ENCODE assay signal across 8 cellular contexts in genomic region chr10:79443338-79444242, GRCh38. TPM values are rescaled to one million over a fixed set of nuclear protein-coding genes. Genes with fewer than 3 reads are reported as not detected.
A peak's percentile ranks its signal among the peaks of the same experiment; 100 is the strongest.
DNase-seq lines count a peak whose midpoint lies in the region; ATAC-seq and TF ChIP-seq lines count a peak whose summit lies in the region.

No MANE protein-coding gene starts in this region.

- peak overlapping the region; percentile 84 for H2AFZ ChIP-seq in IMR-90 (replicated peaks; ENCODE audit: low read length, poor library complexity)
- no peak overlapping the region for H2AFZ ChIP-seq in trophoblast cell (ENCODE audit: insufficient read depth, low read length, poor library complexity)

- H3K27me3 ChIP-seq in IMR-90 (ENCODE audit: control insufficient read depth, insufficient read depth, low read length) (no peaks in the 10 kb centered on the region), trophoblast cell (ENCODE audit: insufficient read depth, low read length) (peaks cover 17% of the 10 kb centered on the region)
- H3K27me3 ChIP-seq in naive thymus-derived CD4-positive, alpha-beta T cell (ENCODE audit: control insufficient read depth in 2 of 2, insufficient read depth in 2 of 2, low read length in 2 of 2) = no peaks in the 10 kb centered on the region

- no peak for DNase-seq in AG04449 (ENCODE audit: low read depth, low spot score)
- peak; percentile 51 for DNase-seq in IMR-90
- no peak for DNase-seq in chondrocyte (ENCODE audit: low spot score)
- DNase-seq in naive thymus-derived CD4-positive, alpha-beta T cell = peak in 1 of 9 donors; percentile 8
- no peak for DNase-seq in COLO668 (lab: John Stamatoyannopoulos, UW; ENCODE audit: unreplicated experiment)
- no peak for DNase-seq in trophoblast cell

- no peaks in the 10 kb centered on the region for H3K9me3 Mint-ChIP-seq in chondrocyte (ENCODE audit: low read depth)
- peaks cover 0 to 3% (median 0%) of the 10 kb centered on the region in 11 donors for H3K9me3 Mint-ChIP-seq in naive thymus-derived CD4-positive, alpha-beta T cell

- in situ Hi-C loops in IMR-90 (cut with MboI; ENCODE audit: low sequenced_read_pairs) = no loop called here

- peak overlapping the region; percentile 93 for H3K4ac ChIP-seq in IMR-90 (ENCODE audit: low read depth, low read length)
- no peak overlapping the region for H3K4ac ChIP-seq in trophoblast cell (ENCODE audit: low read depth, low read length)

- H3K56ac ChIP-seq in IMR-90 (ENCODE audit: extremely low read depth, insufficient read depth, low read length) = peak overlapping the region; percentile 58; the same call in 1 of the 2 replicates

- H3K27ac ChIP-seq in IMR-90 (ENCODE audit: insufficient read depth, low read length) (peak overlapping the region; percentile 73), trophoblast cell (ENCODE audit: low read depth, low read length) (no peak overlapping the region)
- H3K27ac ChIP-seq in naive thymus-derived CD4-positive, alpha-beta T cell (ENCODE audit: low read depth, low read length) = no peak overlapping the region

- peaks cover 34% of the 10 kb centered on the region for H3K9me1 ChIP-seq in IMR-90 (ENCODE audit: insufficient read depth, low read length)

- H3K9ac ChIP-seq in IMR-90 (ENCODE audit: low read depth, low read length) (peak overlapping the region; percentile 89), trophoblast cell (ENCODE audit: low read length) (no peak overlapping the region)

- dilution Hi-C loops in IMR-90 (cut with HindIII; ENCODE audit: low sequenced_read_pairs, unreplicated experiment) = no loop called here

- CTCF ChIA-PET in AG04449 (lab: Yijun Ruan, JAX) (interaction anchor here (0.6 to 3.6 kb wide), 4 partner anchors 9 to 69 kb away, joined by 3 to 18 read pairs (median 5); no protein-coding TSS in a partner anchor), IMR-90 (lab: Yijun Ruan, JAX) (no interaction called here)
- CTCF ChIA-PET in naive thymus-derived CD4-positive, alpha-beta T cell (lab: Charles Lee) = interaction anchor here (0.8 kb wide), 1 partner anchor 69 kb away, joined by 3 read pairs; no protein-coding TSS in a partner anchor

- H3K79me1 ChIP-seq in IMR-90 (ENCODE audit: low read depth in 1 of 2, low read length in 2 of 2) (peaks cover 23 to 67% of the 10 kb centered on the region in 2 experiments), trophoblast cell (ENCODE audit: low read length) (no peaks in the 10 kb centered on the region)

- H4K8ac ChIP-seq in IMR-90 (ENCODE audit: low read depth in 2 of 2, low read length in 2 of 2) (peak overlapping the region; percentile 9 to 41; a peak in 2 of 4 replicates), trophoblast cell (ENCODE audit: low read depth, low read length) (no peak overlapping the region)

- no peak overlapping the region for H4K12ac ChIP-seq in trophoblast cell (ENCODE audit: low read depth, low read length)

- H3K18ac ChIP-seq in IMR-90 (ENCODE audit: low read depth, low read length) (peak overlapping the region; percentile 39), trophoblast cell (ENCODE audit: low read length) (no peak overlapping the region)

- intact Hi-C loops in IMR-90 (cut with micrococcal nuclease) = loop anchor here (2.0 kb wide), 2 partner anchors 23 to 45 kb away; no protein-coding TSS in a partner anchor
- intact Hi-C loops in naive thymus-derived CD4-positive, alpha-beta T cell (cut with micrococcal nuclease) = loop anchor here (1.0 to 10.0 kb wide), 9 partner anchors 23 to 1091 kb away; partner anchors contain the start of genes ANXA11 (in 2 of the 2), SH2D4B (in 1 of the 2), TMEM254 (in 1 of the 2) and ZMIZ1 (in 1 of the 2)

- WGBS in IMR-90 (ENCODE audit: extremely low coverage in 2 of 2, insufficient read length in 1 of 2), 2 experiments = 0% methylated on average over 2 of the region's 11 CpGs; no CpG with 5 or more reads in 1 of the 2 experiments
- no CpG with 5 or more reads among the region's 11 CpGs for WGBS in trophoblast cell (ENCODE audit: extremely low coverage, insufficient coverage, insufficient read length)

- H3K4me2 ChIP-seq in IMR-90 (ENCODE audit: low read depth, low read length) (peak overlapping the region; percentile 93), trophoblast cell (ENCODE audit: low read length) (no peak overlapping the region)

- peaks cover 30% of the 10 kb centered on the region for H3K4me1 ChIP-seq in IMR-90 (ENCODE audit: control insufficient read depth, insufficient read depth, low read length)
- H3K4me1 ChIP-seq in naive thymus-derived CD4-positive, alpha-beta T cell (ENCODE audit: control insufficient read depth in 2 of 2, insufficient read depth in 2 of 2, low read length in 2 of 2) = peaks cover 10% of the 10 kb centered on the region in 2 donors
- peaks cover 5 to 18% of the 10 kb centered on the region in 2 experiments for H3K4me1 ChIP-seq in trophoblast cell (ENCODE audit: control insufficient read depth in 1 of 2, insufficient read depth in 2 of 2, low read length in 2 of 2)

- ATAC-seq in IMR-90 (ENCODE audit: low read depth) (no peak), GM18517 (IDR thresholded peaks at IDR 0.05; ENCODE audit: unreplicated experiment) (no peak), HG03045 (IDR thresholded peaks at IDR 0.05; ENCODE audit: unreplicated experiment) (no peak)
- ATAC-seq in naive thymus-derived CD4-positive, alpha-beta T cell = no peak

- peaks cover 62% of the 10 kb centered on the region for H3K4me1 Mint-ChIP-seq in chondrocyte (ENCODE audit: low read depth)
- H3K4me1 Mint-ChIP-seq in naive thymus-derived CD4-positive, alpha-beta T cell = peaks cover 20 to 35% (median 28%) of the 10 kb centered on the region in 7 donors

- H2BK20ac ChIP-seq in IMR-90 (ENCODE audit: low read depth, low read length) = 0 out of 2 replicates have a peak overlapping the region, but pooled peaks have one; percentile 17

- no TSS peak for BruUV-seq in IMR-90 (replicated peaks; lab: Mats Ljungman, UMichigan)

- H3K27ac Mint-ChIP-seq in chondrocyte (ENCODE audit: unreplicated experiment) = peak overlapping the region; percentile 84
- peak overlapping the region in 7 of 9 donors; percentile 26 to 84 (median 56) for H3K27ac Mint-ChIP-seq in naive thymus-derived CD4-positive, alpha-beta T cell

- POLR2A ChIA-PET in AG04449 (lab: Yijun Ruan, JAX) (interaction anchor here (0.9 to 1.8 kb wide), 4 partner anchors 25 to 61 kb away, joined by 3 to 6 read pairs (median 4); no protein-coding TSS in a partner anchor), IMR-90 (lab: Charles Lee; ENCODE audit: unreplicated experiment) (interaction anchor here (0.8 kb wide), 2 partner anchors 9 to 21 kb away, joined by 3 read pairs; no protein-coding TSS in a partner anchor)
- POLR2A ChIA-PET in naive thymus-derived CD4-positive, alpha-beta T cell (lab: Charles Lee) = interaction anchor here (1.4 kb wide), 1 partner anchor 31 kb away, joined by 4 read pairs; no protein-coding TSS in a partner anchor

- H2BK120ac ChIP-seq in IMR-90 (ENCODE audit: low read depth, low read length) (peak overlapping the region; percentile 49), trophoblast cell (ENCODE audit: insufficient read depth, low read length, poor library complexity) (no peak overlapping the region)

- no peak for TF ChIP-seq RAD21 in IMR-90 (IDR thresholded peaks at IDR 0.05; ENCODE audit: low read length)

- peak overlapping the region; percentile 2; the same call in 1 of the 2 replicates for H4K5ac ChIP-seq in IMR-90 (ENCODE audit: low read depth, low read length)

- peaks cover 59% of the 10 kb centered on the region for H4K20me1 ChIP-seq in IMR-90 (ENCODE audit: insufficient read depth, low read length)

- no peak for TF ChIP-seq POLR2A in IMR-90 (IDR thresholded peaks at IDR 0.05; ENCODE audit: low read depth, low read length)

- H3K27me3 Mint-ChIP-seq in chondrocyte (ENCODE audit: low read depth) = no peaks in the 10 kb centered on the region
- peaks cover 0 to 58% (median 0%) of the 10 kb centered on the region in 5 donors for H3K27me3 Mint-ChIP-seq in naive thymus-derived CD4-positive, alpha-beta T cell

- H2AK9ac ChIP-seq in IMR-90 (replicated peaks; ENCODE audit: low read depth, low read length, poor library complexity) = peak overlapping the region; percentile 99

- H2BK5ac ChIP-seq in IMR-90 (ENCODE audit: low read depth, low read length, poor library complexity, severe bottlenecking) (peak overlapping the region; percentile 53), trophoblast cell (ENCODE audit: low read depth, low read length, poor library complexity) (no peak overlapping the region)

- H2AK5ac ChIP-seq in IMR-90 (ENCODE audit: low read depth, low read length) = peak overlapping the region; percentile 85
- H2AK5ac ChIP-seq in trophoblast cell (ENCODE audit: low read length) = no peak overlapping the region

- peaks cover 1% of the 10 kb centered on the region for H3K36me3 Mint-ChIP-seq in chondrocyte (ENCODE audit: low read depth)
- H3K36me3 Mint-ChIP-seq in naive thymus-derived CD4-positive, alpha-beta T cell = no peaks in the 10 kb centered on the region

- H3K14ac ChIP-seq in IMR-90 (replicated peaks; ENCODE audit: low read depth, low read length) (peak overlapping the region; percentile 68), trophoblast cell (ENCODE audit: low read length) (no peak overlapping the region)

- no peak overlapping the region for H2BK12ac ChIP-seq in trophoblast cell (ENCODE audit: low read length)

- peak overlapping the region; percentile 90 for H3K4me3 Mint-ChIP-seq in chondrocyte (ENCODE audit: unreplicated experiment)
- H3K4me3 Mint-ChIP-seq in naive thymus-derived CD4-positive, alpha-beta T cell = peak overlapping the region; percentile 86 to 91 (median 90)

- H3K36me3 ChIP-seq in IMR-90 (ENCODE audit: control insufficient read depth, insufficient read depth, low read length) (peaks cover 23% of the 10 kb centered on the region), trophoblast cell (ENCODE audit: control insufficient read depth in 1 of 2, insufficient read depth in 2 of 2, low read length in 2 of 2) (no peaks in the 10 kb centered on the region)
- no peaks in the 10 kb centered on the region for H3K36me3 ChIP-seq in naive thymus-derived CD4-positive, alpha-beta T cell (ENCODE audit: control insufficient read depth in 2 of 3, insufficient read depth in 3 of 3, low read length in 3 of 3)

- 0 out of 3 replicates have a peak overlapping the region, but pooled peaks have one; percentile 35 for H2BK15ac ChIP-seq in IMR-90 (ENCODE audit: low read depth, low read length)

- TF ChIP-seq CTCF in AG04449 (IDR thresholded peaks at IDR 0.05; ENCODE audit: insufficient read depth, low read length, missing control alignments) (no peak), IMR-90 (conservative IDR thresholded peaks at IDR 0.05; ENCODE audit: low read depth, low read length) (no peak), chondrocyte (IDR thresholded peaks at IDR 0.05) (no peak)

- H3K79me2 ChIP-seq in trophoblast cell (ENCODE audit: control insufficient read depth, insufficient read depth, low read length, poor library complexity) = no peaks in the 10 kb centered on the region

- no peaks in the 10 kb centered on the region for H3K9me3 ChIP-seq in IMR-90 (ENCODE audit: control insufficient read depth, insufficient read depth, low read length)
- no peaks in the 10 kb centered on the region for H3K9me3 ChIP-seq in naive thymus-derived CD4-positive, alpha-beta T cell (ENCODE audit: control insufficient read depth in 2 of 3, low read length in 3 of 3)
- H3K9me3 ChIP-seq in trophoblast cell (ENCODE audit: insufficient read depth, low read depth, low read length) = peaks cover 5% of the 10 kb centered on the region

- H3K4me3 ChIP-seq in AG04449 (ENCODE audit: low read depth, low read length) (peak overlapping the region; percentile 79), IMR-90 (ENCODE audit: insufficient read depth, low read depth, low read length) (peak overlapping the region; percentile 87), trophoblast cell (ENCODE audit: low read depth, low read length) (no peak overlapping the region)
- H3K4me3 ChIP-seq in naive thymus-derived CD4-positive, alpha-beta T cell (ENCODE audit: low read length) = peak overlapping the region; percentile 52

- H3K23ac ChIP-seq in IMR-90 (ENCODE audit: low read depth, low read length) = peak overlapping the region; percentile 77
- no peak overlapping the region for H3K23ac ChIP-seq in trophoblast cell (ENCODE audit: low read length)

- H4K91ac ChIP-seq in IMR-90 (ENCODE audit: insufficient read depth, low read depth, low read length) (peak overlapping the region; percentile 75), trophoblast cell (ENCODE audit: low read depth, low read length) (no peak overlapping the region)

RNA-seq across cellular contexts. Expression of gene ZCCHC24, which starts 1.8 kb away (rescaled TPM):
- total RNA-seq in IMR-90 (2012; rRNA removed) (12.2 and 15.1 TPM in 2 replicates), chondrocyte (37.4 to 45.1 TPM (median 43.8 TPM) in 3 replicates)
- 25.9 and 29.9 TPM in 2 replicates for polyA plus RNA-seq in IMR-90 (2012; rRNA removed)
- 19.8 and 29.3 TPM in 2 replicates for polyA plus RNA-seq in IMR-90 (2012; cell fraction: cytosol; rRNA removed)
- 22.4 and 28.3 TPM in 2 replicates for polyA plus RNA-seq in IMR-90 (2012; cell fraction: nucleus; rRNA removed; ENCODE audit: low replicate concordance)
- total RNA-seq in naive thymus-derived CD4-positive, alpha-beta T cell = 1 to 10 TPM in 2 of 5 experiments, under 1 TPM in 3; 0.58 to 2.0 (median 0.76) TPM
- polyA plus RNA-seq in naive thymus-derived CD4-positive, alpha-beta T cell = under 1 TPM; 0.30 to 0.54 TPM
- polyA plus RNA-seq in trophoblast cell (2013) = 2.8 and 3.0 TPM in 2 replicates
